ENCODE assay signal across 1 cellular context in the genomic region with DNA sequence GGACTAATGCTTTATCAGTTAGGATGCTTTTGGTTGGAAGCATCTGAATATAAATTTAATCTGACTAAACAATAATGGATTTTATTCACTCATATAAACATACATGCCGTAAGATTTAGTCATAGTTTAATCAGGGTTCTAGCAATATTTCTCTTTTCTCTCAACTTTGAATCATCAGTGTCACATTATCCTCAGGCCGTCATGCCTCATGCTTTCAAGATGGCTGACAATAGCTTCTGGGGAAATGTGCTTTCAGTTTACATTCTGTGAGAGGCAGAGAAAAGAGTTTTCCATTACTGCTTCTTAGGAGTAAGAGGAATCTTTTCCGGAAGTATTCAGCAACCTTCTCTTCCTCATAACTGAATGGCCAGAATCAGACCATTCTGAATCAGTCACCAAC.
TF ChIP-seq lines count a peak whose summit lies in the region.

No MANE protein-coding gene starts in this region.

TF ChIP-seq in HepG2, 621 proteins besides CTCF, POLR2A, EP300 and RAD21 (continued from another document):
- TF ChIP-seq, protein P1, sequence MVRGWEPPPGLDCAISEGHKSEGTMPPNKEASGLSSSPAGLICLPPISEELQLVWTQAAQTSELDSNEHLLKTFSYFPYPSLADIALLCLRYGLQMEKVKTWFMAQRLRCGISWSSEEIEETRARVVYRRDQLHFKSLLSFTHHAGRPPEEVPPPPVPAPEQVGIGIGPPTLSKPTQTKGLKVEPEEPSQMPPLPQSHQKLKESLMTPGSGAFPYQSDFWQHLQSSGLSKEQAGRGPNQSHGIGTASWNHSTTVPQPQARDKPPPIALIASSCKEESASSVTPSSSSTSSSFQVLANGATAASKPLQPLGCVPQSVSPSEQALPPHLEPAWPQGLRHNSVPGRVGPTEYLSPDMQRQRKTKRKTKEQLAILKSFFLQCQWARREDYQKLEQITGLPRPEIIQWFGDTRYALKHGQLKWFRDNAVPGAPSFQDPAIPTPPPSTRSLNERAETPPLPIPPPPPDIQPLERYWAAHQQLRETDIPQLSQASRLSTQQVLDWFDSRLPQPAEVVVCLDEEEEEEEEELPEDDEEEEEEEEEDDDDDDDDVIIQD (CRISPR knock-in tag; IDR thresholded peaks at IDR 0.05; ENCODE audit: low read depth): no peak
- TF ChIP-seq, protein P2, sequence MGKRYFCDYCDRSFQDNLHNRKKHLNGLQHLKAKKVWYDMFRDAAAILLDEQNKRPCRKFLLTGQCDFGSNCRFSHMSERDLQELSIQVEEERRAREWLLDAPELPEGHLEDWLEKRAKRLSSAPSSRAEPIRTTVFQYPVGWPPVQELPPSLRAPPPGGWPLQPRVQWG (CRISPR knock-in tag; IDR thresholded peaks at IDR 0.05; ENCODE audit: borderline replicate concordance, low read depth): no peak
TF ChIP-seq in HepG2: peak in this region for 0.
